8 cellular contexts compared by ENCODE assay signal in genomic region chr15:64521726-64522164, GRCh38.
A peak's percentile ranks its signal among the peaks of the same experiment; 100 is the strongest.
DNase-seq lines count a peak whose midpoint lies in the region; ATAC-seq and TF ChIP-seq lines count a peak whose summit lies in the region.

No MANE protein-coding gene starts in this region.

- CTCF ChIA-PET in CD8-positive, alpha-beta T cell (lab: Charles Lee), result no interaction called here
- CTCF ChIA-PET in activated naive CD4-positive, alpha-beta T cell treated with anti-CD3 and anti-CD28 coated beads for 36 hours (lab: Charles Lee), result interaction anchor here (1.3 to 1.6 kb wide), 2 partner anchors 11 to 18 kb away, joined by 3 read pairs; no protein-coding TSS in a partner anchor

- no peaks in the 10 kb centered on the region for H3K27me3 ChIP-seq in CD8-positive, alpha-beta T cell (ENCODE audit: insufficient read depth, low read length)

- H3K4me1 Mint-ChIP-seq in effector memory CD8-positive, alpha-beta T cell (ENCODE audit: low read depth in 2 of 2), result peaks cover 22 to 44% of the 10 kb centered on the region in 2 donors
- peaks cover 74% of the 10 kb centered on the region for H3K4me1 Mint-ChIP-seq in CD8-positive, alpha-beta T cell (ENCODE audit: low read depth)
- H3K4me1 Mint-ChIP-seq in activated naive CD4-positive, alpha-beta T cell treated with anti-CD3 and anti-CD28 coated beads for 36 hours (ENCODE audit: low read depth), result peaks cover 67% of the 10 kb centered on the region

- H3K27ac Mint-ChIP-seq in effector memory CD8-positive, alpha-beta T cell, result peak overlapping the region; percentile 20 to 47
- no peak overlapping the region for H3K27ac Mint-ChIP-seq in CD8-positive, alpha-beta T cell
- H3K27ac Mint-ChIP-seq in activated naive CD4-positive, alpha-beta T cell treated with anti-CD3 and anti-CD28 coated beads for 36 hours, result no peak overlapping the region

- H3K4me3 Mint-ChIP-seq in effector memory CD8-positive, alpha-beta T cell, result no peak overlapping the region
- H3K4me3 Mint-ChIP-seq in CD8-positive, alpha-beta T cell, result no peak overlapping the region
- no peak overlapping the region for H3K4me3 Mint-ChIP-seq in activated naive CD4-positive, alpha-beta T cell treated with anti-CD3 and anti-CD28 coated beads for 36 hours

- peaks cover 12% of the 10 kb centered on the region for H3K4me1 ChIP-seq in mucosa of descending colon (ENCODE audit: low read depth)
- peaks cover 50% of the 10 kb centered on the region for H3K4me1 ChIP-seq in CD8-positive, alpha-beta T cell (ENCODE audit: insufficient read depth, low read length)

- POLR2A ChIA-PET in CD8-positive, alpha-beta T cell (lab: Charles Lee), result no interaction called here

- ATAC-seq in effector memory CD8-positive, alpha-beta T cell (replicated peaks), result no peak
- ATAC-seq in mucosa of descending colon (peak; percentile 68), HG03342 (IDR thresholded peaks at IDR 0.05; ENCODE audit: unreplicated experiment) (no peak)
- no peak for ATAC-seq in CD8-positive, alpha-beta T cell

- H3K36me3 Mint-ChIP-seq in effector memory CD8-positive, alpha-beta T cell (ENCODE audit: insufficient read depth), result no peaks in the 10 kb centered on the region
- peaks cover 32% of the 10 kb centered on the region for H3K36me3 Mint-ChIP-seq in CD8-positive, alpha-beta T cell
- H3K36me3 Mint-ChIP-seq in activated naive CD4-positive, alpha-beta T cell treated with anti-CD3 and anti-CD28 coated beads for 36 hours (ENCODE audit: low read depth), result peaks cover 7% of the 10 kb centered on the region

- H3K36me3 ChIP-seq in mucosa of descending colon (ENCODE audit: low read depth), result no peaks in the 10 kb centered on the region
- no peaks in the 10 kb centered on the region for H3K36me3 ChIP-seq in CD8-positive, alpha-beta T cell (ENCODE audit: insufficient read depth, low read length)

- H3K9me3 ChIP-seq in mucosa of descending colon, result no peaks in the 10 kb centered on the region
- H3K9me3 ChIP-seq in CD8-positive, alpha-beta T cell (ENCODE audit: low read length), result no peaks in the 10 kb centered on the region

- no peaks in the 10 kb centered on the region for H3K9me3 Mint-ChIP-seq in effector memory CD8-positive, alpha-beta T cell
- no peaks in the 10 kb centered on the region for H3K9me3 Mint-ChIP-seq in CD8-positive, alpha-beta T cell
- H3K9me3 Mint-ChIP-seq in activated naive CD4-positive, alpha-beta T cell treated with anti-CD3 and anti-CD28 coated beads for 36 hours, result no peaks in the 10 kb centered on the region

- no peaks in the 10 kb centered on the region for H3K27me3 Mint-ChIP-seq in effector memory CD8-positive, alpha-beta T cell
- no peaks in the 10 kb centered on the region for H3K27me3 Mint-ChIP-seq in CD8-positive, alpha-beta T cell (ENCODE audit: low read depth)
- H3K27me3 Mint-ChIP-seq in activated naive CD4-positive, alpha-beta T cell treated with anti-CD3 and anti-CD28 coated beads for 36 hours (ENCODE audit: low read depth), result no peaks in the 10 kb centered on the region

- TF ChIP-seq CTCF in mucosa of descending colon (IDR thresholded peaks at IDR 0.05), result no peak
- no peak for TF ChIP-seq CTCF in CD8-positive, alpha-beta T cell (IDR thresholded peaks at IDR 0.05)

- DNase-seq in EH (ENCODE audit: low read depth), result peak; percentile 69
- DNase-seq in NCI-H526 (lab: John Stamatoyannopoulos, UW), result peak; percentile 69 to 73
- DNase-seq in effector memory CD8-positive, alpha-beta T cell, result no peak
- no peak for DNase-seq in mucosa of descending colon
- no peak for DNase-seq in CD8-positive, alpha-beta T cell
- no peak for DNase-seq in activated naive CD4-positive, alpha-beta T cell treated with anti-CD3 and anti-CD28 coated beads for 36 hours
- no peak for DNase-seq in 8988T

- no peak overlapping the region for H3K4me3 ChIP-seq in mucosa of descending colon
- H3K4me3 ChIP-seq in CD8-positive, alpha-beta T cell (ENCODE audit: low read depth, low read length), result no peak overlapping the region

- intact Hi-C loops in mucosa of descending colon (cut with DNase I, micrococcal nuclease), result no loop called here
- intact Hi-C loops in CD8-positive, alpha-beta T cell (cut with DNase I, micrococcal nuclease), result loop anchor here in 1 of 2 experiments (2.0 kb wide), 1 partner anchor 15 kb away; no protein-coding TSS in a partner anchor
- intact Hi-C loops in activated naive CD4-positive, alpha-beta T cell treated with anti-CD3 and anti-CD28 coated beads for 36 hours (cut with micrococcal nuclease), result no loop called here

- H3K27ac ChIP-seq in CD8-positive, alpha-beta T cell (ENCODE audit: low read depth, low read length), result no peak overlapping the region

Comparison
In these comparisons a context has a peak if more than half of its experiments do, and no peak if none do; other contexts are left out.
1. DNase-seq: peak in EH (single experiment) and NCI-H526 (2 of 2); none in effector memory CD8-positive, alpha-beta T cell (0 of 3), mucosa of descending colon (0 of 3), CD8-positive, alpha-beta T cell (0 of 7), activated naive CD4-positive, alpha-beta T cell treated with anti-CD3 and anti-CD28 coated beads for 36 hours (single experiment) and 8988T (single experiment).
2. H3K27ac Mint-ChIP-seq: peak in effector memory CD8-positive, alpha-beta T cell (2 of 2); none in CD8-positive, alpha-beta T cell (single experiment) and activated naive CD4-positive, alpha-beta T cell treated with anti-CD3 and anti-CD28 coated beads for 36 hours (single experiment).